Comparison of ENCODE assay signal across 12 cellular contexts in genomic region chr11:47003180-47003877, GRCh38.
DNase-seq lines count a peak whose midpoint lies in the region; ATAC-seq and TF ChIP-seq lines count a peak whose summit lies in the region.
"Had no signal": no experiment of that assay in that cellular context is flagged by ENCODE, and none has a peak within 500 bp of the region (broad histone marks: within the 10 kb centered on the region; RNA-seq: fewer than 3 reads in every experiment).

No MANE protein-coding gene starts in this region.

- 33 to 48% (median 45%) methylated on average over 3 of the region's 3 CpGs for WGBS in spleen, 5 donors

- peaks cover 0 to 3% (median 0%) of the 10 kb centered on the region in 6 donors for H3K36me3 ChIP-seq in spleen
- H3K36me3 ChIP-seq: ovary had no signal

- intact Hi-C loops in spleen (cut with DNase I; ENCODE audit: low total_unique reads): no loop called here

- no peak overlapping the region for H3K4me3 ChIP-seq in spleen
- H3K4me3 ChIP-seq: ovary had no signal

- TF ChIP-seq POLR2A in spleen (IDR thresholded peaks at IDR 0.05): no peak

- H3K4me1 ChIP-seq in spleen: peaks cover 10 to 44% (median 27%) of the 10 kb centered on the region in 6 donors

- H3K27ac ChIP-seq in spleen: peak overlapping the region in 1 of 8 donors; percentile 15
- H3K27ac ChIP-seq: ovary had no signal

- ATAC-seq in HG02938 (IDR thresholded peaks at IDR 0.05; ENCODE audit: unreplicated experiment): no peak

- no peaks in the 10 kb centered on the region for H3K9me3 ChIP-seq in spleen
- H3K9me3 ChIP-seq: ovary had no signal

- TF ChIP-seq CTCF in spleen (IDR thresholded peaks at IDR 0.05 in 8 of 11, conservative IDR thresholded peaks at IDR 0.05 in 3 of 11): no peak

- DNase-seq in stimulated activated CD4-positive, alpha-beta T cell treated with anti-CD3 and anti-CD28 coated beads, Interleukin-1b, Interleukin-23, amount 100 ng/mL, for 48 hours: peak; percentile 49
- DNase-seq in stimulated activated CD4-positive, alpha-beta T cell treated with anti-CD3 and anti-CD28 coated beads, Interleukin-4, amount 100 ng/mL, for 24 hours: no peak
- peak; percentile 29 for DNase-seq in OCI-M2 (lab: John Stamatoyannopoulos, UW; ENCODE audit: unreplicated experiment)
- peak; percentile 70 for DNase-seq in medulla oblongata (ENCODE audit: extremely low spot score)
- DNase-seq in spleen: no peak
- DNase-seq in NCI-H524 (lab: John Stamatoyannopoulos, UW): no peak
- no peak for DNase-seq in NCI-H2227 treated with DMSO at 0.1 percent for 48 hours (lab: John Stamatoyannopoulos, UW)
- DNase-seq: H9, NCI-H510A, ovary, T1000 had no signal

- no peaks in the 10 kb centered on the region for H3K27me3 ChIP-seq in spleen (replicated peaks in 1 of 7)
- H3K27me3 ChIP-seq: ovary had no signal

Comparison
In these comparisons a context has a peak if more than half of its experiments do, and no peak if none do; other contexts are left out.
1. DNase-seq: peak in stimulated activated CD4-positive, alpha-beta T cell treated with anti-CD3 and anti-CD28 coated beads, Interleukin-1b, Interleukin-23, amount 100 ng/mL, for 48 hours (single experiment), OCI-M2 (single experiment) and medulla oblongata (single experiment); none in stimulated activated CD4-positive, alpha-beta T cell treated with anti-CD3 and anti-CD28 coated beads, Interleukin-4, amount 100 ng/mL, for 24 hours (single experiment), spleen (single experiment), NCI-H524 (0 of 2) and NCI-H2227 treated with DMSO at 0.1 percent for 48 hours (single experiment).